14 cellular contexts compared by ENCODE assay signal in the genomic region with DNA sequence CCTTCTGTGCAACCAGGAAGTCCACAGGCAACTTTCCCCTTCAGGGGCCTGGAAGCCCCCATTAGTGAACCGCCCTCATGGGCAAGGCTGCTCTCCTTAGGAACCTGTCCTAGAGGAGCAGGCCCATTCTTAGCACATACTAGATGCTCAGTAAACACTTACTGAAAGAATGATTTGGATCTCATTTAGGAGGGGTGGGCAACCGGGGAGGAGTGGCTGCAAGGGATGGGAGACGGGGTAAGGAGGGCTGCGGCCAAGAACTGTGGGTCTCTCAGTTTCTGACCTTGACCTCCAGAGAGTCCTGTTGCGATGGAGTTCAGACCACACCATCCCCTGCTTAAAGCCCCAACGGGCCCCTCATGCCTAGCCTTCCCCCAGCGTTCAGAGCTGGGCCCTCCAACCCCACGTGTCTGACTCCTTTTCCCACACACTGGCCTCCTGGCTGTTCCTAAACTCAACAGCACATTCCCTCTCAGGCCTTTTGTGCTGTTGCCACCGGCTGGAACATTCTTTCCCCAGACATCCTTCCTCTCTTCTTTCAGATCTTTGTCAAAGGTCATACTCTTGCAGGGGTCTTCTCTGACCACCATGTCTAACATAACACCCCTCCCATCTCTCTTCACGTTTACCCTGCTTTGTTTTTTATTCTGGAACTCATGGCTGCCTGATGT. TPM values are rescaled to one million over a fixed set of nuclear protein-coding genes. Genes with fewer than 3 reads are reported as not detected.
"Had no signal": no experiment of that assay in that cellular context is flagged by ENCODE, and none has a peak within 500 bp of the region (broad histone marks: within the 10 kb centered on the region; RNA-seq: fewer than 3 reads in every experiment).

No MANE protein-coding gene starts in this region.

- H3K4me1 ChIP-seq: SJCRH30 had no signal

- H3K9me3 ChIP-seq: ovary, SJCRH30 had no signal

- H3K36me3 ChIP-seq: brain microvascular endothelial cell, ovary, SJCRH30 had no signal

- H3K27ac ChIP-seq: brain microvascular endothelial cell, epithelial cell of prostate, ovary, SJCRH30 had no signal

- H3K27me3 ChIP-seq: brain microvascular endothelial cell, ovary, SJCRH30 had no signal

- DNase-seq: activated T-cell treated with anti-CD3 and anti-CD28 coated beads, Interleukin-2, amount 50 U/mL, for 1 hour; brain microvascular endothelial cell; effector memory CD4-positive, alpha-beta T cell; hypothalamus; naive thymus-derived CD4-positive, alpha-beta T cell; ovary; retina; SJCRH30 had no signal

- ATAC-seq: naive thymus-derived CD4-positive, alpha-beta T cell had no signal

- H3K4me3 ChIP-seq: lung, ovary, SJCRH30, skin epidermis had no signal

RNA-seq across cellular contexts. Expression of a gene that starts 47.5 kb away (rescaled TPM):
- total RNA-seq: glomerular endothelial cell; mononuclear cell; naive thymus-derived CD4-positive, alpha-beta T cell; T-helper 2 cell treated with Interferon-gamma antibody and Interleukin-4, amounts not matched to agents 100 ng/mL and 5 ng/mL, for 36 hours had no signal
- polyA plus RNA-seq: naive thymus-derived CD4-positive, alpha-beta T cell had no signal

RNA-seq across cellular contexts. Expression of a gene that starts 52.2 kb away (rescaled TPM):
- total RNA-seq: glomerular endothelial cell; mononuclear cell; naive thymus-derived CD4-positive, alpha-beta T cell; SJCRH30; T-helper 2 cell treated with Interferon-gamma antibody and Interleukin-4, amounts not matched to agents 100 ng/mL and 5 ng/mL, for 36 hours had no signal
- polyA plus RNA-seq: naive thymus-derived CD4-positive, alpha-beta T cell had no signal
